ENCODE assay signal across 8 cellular contexts in genomic region chr19:510606-511100, GRCh38. TPM values are rescaled to one million over a fixed set of nuclear protein-coding genes. Genes with fewer than 3 reads are reported as not detected.
DNase-seq lines count a peak whose midpoint lies in the region; ATAC-seq and TF ChIP-seq lines count a peak whose summit lies in the region.

No MANE protein-coding gene starts in this region.

- 38% methylated on average over 9 of the region's 21 CpGs; no CpG with 5 or more reads in 1 of the 2 experiments for WGBS in IMR-90 (ENCODE audit: extremely low coverage in 2 of 2, insufficient read length in 1 of 2), 2 experiments

- H3K18ac ChIP-seq in IMR-90 (ENCODE audit: low read depth, low read length) = no peak overlapping the region

- peaks cover 8% of the 10 kb centered on the region; the same call in 1 of the 2 replicates for H3K9me1 ChIP-seq in IMR-90 (ENCODE audit: insufficient read depth, low read length)

- in situ Hi-C loops in IMR-90 (cut with MboI; ENCODE audit: low sequenced_read_pairs) = no loop called here

- H3K4me3 ChIP-seq in GM08714 (ENCODE audit: low read length) (peak overlapping the region; percentile 4; the same call in 1 of the 2 replicates), IMR-90 (ENCODE audit: insufficient read depth, low read depth, low read length) (no peak overlapping the region), mucosa of rectum (ENCODE audit: low read length in 2 of 2) (peak overlapping the region in 1 of 2 donors; percentile 65)

- peak overlapping the region; percentile 20; the same call in 1 of the 2 replicates for H3K27ac ChIP-seq in IMR-90 (ENCODE audit: insufficient read depth, low read length)
- peak overlapping the region; percentile 75 to 91 for H3K27ac ChIP-seq in mucosa of rectum (ENCODE audit: low read depth in 2 of 2, low read length in 2 of 2)

- peaks cover 4 to 43% of the 10 kb centered on the region in 2 experiments for H3K79me1 ChIP-seq in IMR-90 (ENCODE audit: low read depth in 1 of 2, low read length in 2 of 2)

- no peaks in the 10 kb centered on the region for H3K9me3 ChIP-seq in IMR-90 (ENCODE audit: control insufficient read depth, insufficient read depth, low read length)
- no peaks in the 10 kb centered on the region for H3K9me3 ChIP-seq in mucosa of rectum (ENCODE audit: control insufficient read depth in 2 of 2, low read length in 2 of 2)

- TF ChIP-seq CTCF in IMR-90 (conservative IDR thresholded peaks at IDR 0.05; ENCODE audit: low read depth, low read length) = peak; percentile 99

- H3K23ac ChIP-seq in IMR-90 (ENCODE audit: low read depth, low read length) = no peak overlapping the region

- H2BK20ac ChIP-seq in IMR-90 (ENCODE audit: low read depth, low read length) = no peak overlapping the region

- no TSS peak for BruUV-seq in IMR-90 (replicated peaks; lab: Mats Ljungman, UMichigan)

- H2AK5ac ChIP-seq in IMR-90 (ENCODE audit: low read depth, low read length) = no peak overlapping the region

- peak overlapping the region in 1 of 2 experiments; percentile 63; a peak in 1 of 4 replicates for H4K8ac ChIP-seq in IMR-90 (ENCODE audit: low read depth in 2 of 2, low read length in 2 of 2)

- peak overlapping the region; percentile 7 for H2BK5ac ChIP-seq in IMR-90 (ENCODE audit: low read depth, low read length, poor library complexity, severe bottlenecking)

- TF ChIP-seq POLR2A in IMR-90 (IDR thresholded peaks at IDR 0.05; ENCODE audit: low read depth, low read length) (no peak), erythroblast (IDR thresholded peaks at IDR 0.05; ENCODE audit: low read length) (no peak)

- POLR2A ChIA-PET in IMR-90 (lab: Charles Lee; ENCODE audit: unreplicated experiment) = no interaction called here

- H3K4me1 ChIP-seq in IMR-90 (ENCODE audit: control insufficient read depth, insufficient read depth, low read length) = peaks cover 12% of the 10 kb centered on the region
- H3K4me1 ChIP-seq in mucosa of rectum (ENCODE audit: control insufficient read depth in 2 of 2, insufficient read depth in 2 of 2, low read length in 2 of 2) = peaks cover 30 to 34% of the 10 kb centered on the region in 2 donors

- H3K14ac ChIP-seq in IMR-90 (replicated peaks; ENCODE audit: low read depth, low read length) = no peak overlapping the region

- peak; percentile 72 for TF ChIP-seq RAD21 in IMR-90 (IDR thresholded peaks at IDR 0.05; ENCODE audit: low read length)

- H3K9ac ChIP-seq in IMR-90 (ENCODE audit: low read depth, low read length) (no peak overlapping the region), mucosa of rectum (ENCODE audit: low read depth in 1 of 2, low read length in 2 of 2) (peak overlapping the region; percentile 38 to 79)

- 0 out of 2 replicates have a peak overlapping the region, but pooled peaks have one; percentile 11 for H3K4me2 ChIP-seq in IMR-90 (ENCODE audit: low read depth, low read length)

- H2AK9ac ChIP-seq in IMR-90 (replicated peaks; ENCODE audit: low read depth, low read length, poor library complexity) = peak overlapping the region; percentile 81

- H2BK15ac ChIP-seq in IMR-90 (ENCODE audit: low read depth, low read length) = no peak overlapping the region

- DNase-seq in IMR-90 (peak; percentile 81), OCI-M1 (lab: John Stamatoyannopoulos, UW) (peak; percentile 86), activated T-cell treated with anti-CD3 and anti-CD28 coated beads for 48 hours (ENCODE audit: low read depth) (peak; percentile 96), erythroblast (lab: John Stamatoyannopoulos, UW) (peak; percentile 95 to 96), pons (ENCODE audit: low spot score) (no peak)
- peak; percentile 96 for DNase-seq in stimulated activated CD8-positive, alpha-beta memory T cell treated with anti-CD3 and anti-CD28 coated beads, Interleukin-4, amount 100 ng/mL, for 48 hours

- no peak overlapping the region for H4K91ac ChIP-seq in IMR-90 (ENCODE audit: insufficient read depth, low read depth, low read length)

- H4K5ac ChIP-seq in IMR-90 (ENCODE audit: low read depth, low read length) = peak overlapping the region; percentile 14; the same call in 1 of the 2 replicates

- H3K56ac ChIP-seq in IMR-90 (ENCODE audit: extremely low read depth, insufficient read depth, low read length) = no peak overlapping the region

- H4K20me1 ChIP-seq in IMR-90 (ENCODE audit: insufficient read depth, low read length) = peaks cover 10% of the 10 kb centered on the region

- no peak overlapping the region for H2BK120ac ChIP-seq in IMR-90 (ENCODE audit: low read depth, low read length)

- dilution Hi-C loops in IMR-90 (cut with HindIII; ENCODE audit: low sequenced_read_pairs, unreplicated experiment) = no loop called here

- CTCF ChIA-PET in IMR-90 (lab: Yijun Ruan, JAX) = interaction anchor here (0.9 to 1.5 kb wide), 4 partner anchors 11 to 23 kb away, joined by 3 to 11 read pairs (median 4); partner anchors contain the start of gene CDC34

- ATAC-seq in IMR-90 (ENCODE audit: low read depth) = peak; percentile 36

- H3K36me3 ChIP-seq in IMR-90 (ENCODE audit: control insufficient read depth, insufficient read depth, low read length) (peaks cover 12% of the 10 kb centered on the region), mucosa of rectum (ENCODE audit: control insufficient read depth in 2 of 2, insufficient read depth in 2 of 2, low read length in 2 of 2) (peaks cover 2 to 5% of the 10 kb centered on the region in 2 donors)

- H3K4ac ChIP-seq in IMR-90 (ENCODE audit: low read depth, low read length) = no peak overlapping the region

- H3K27me3 ChIP-seq in IMR-90 (ENCODE audit: control insufficient read depth, insufficient read depth, low read length) (no peaks in the 10 kb centered on the region), mucosa of rectum (ENCODE audit: control insufficient read depth in 2 of 2, insufficient read depth in 2 of 2, low read length in 2 of 2) (peaks cover 4 to 10% of the 10 kb centered on the region in 2 donors)

- H2AFZ ChIP-seq in IMR-90 (replicated peaks; ENCODE audit: low read length, poor library complexity) = peak overlapping the region; percentile 57

- intact Hi-C loops in IMR-90 (cut with micrococcal nuclease) = loop anchor here (2.0 kb wide), 1 partner anchor 22 kb away; no protein-coding TSS in a partner anchor

TF ChIP-seq in IMR-90, 13 proteins besides CTCF, POLR2A, EP300 and RAD21 (continues in another document):
- TF ChIP-seq USF2 (IDR thresholded peaks at IDR 0.05; ENCODE audit: low read depth, low read length) (peak; percentile 17; the same call in 1 of the 2 replicates), RCOR1 (IDR thresholded peaks at IDR 0.05; ENCODE audit: insufficient replicate concordance, low read length) (no peak), FOS (IDR thresholded peaks at IDR 0.05; ENCODE audit: low read depth, low read length) (no peak), RFX5 (IDR thresholded peaks at IDR 0.05; ENCODE audit: low read depth, low read length) (no peak), CHD1 (IDR thresholded peaks at IDR 0.05; ENCODE audit: low read depth, low read length) (no peak), SMC3 (IDR thresholded peaks at IDR 0.05; ENCODE audit: low read depth, low read length) (peak; percentile 70), MAFK (IDR thresholded peaks at IDR 0.05; ENCODE audit: low read depth, low read length) (no peak), ELK1 (IDR thresholded peaks at IDR 0.05; ENCODE audit: borderline replicate concordance, low read depth, low read length) (no peak), NFE2L2 (IDR thresholded peaks at IDR 0.05; ENCODE audit: low read depth, low read length) (no peak), CEBPB (IDR thresholded peaks at IDR 0.05; ENCODE audit: low read depth, low read length) (no peak), BHLHE40 (IDR thresholded peaks at IDR 0.05; ENCODE audit: low read depth, low read length) (peak; percentile 71; the same call in 1 of the 2 replicates), MXI1 (IDR thresholded peaks at IDR 0.05; ENCODE audit: borderline replicate concordance, low read depth, low read length) (no peak)

RNA-seq across cellular contexts. Expression of gene TPGS1, which starts 3.4 kb away (rescaled TPM):
- 2.7 and 4.2 TPM in 2 replicates for total RNA-seq in IMR-90 (2012; rRNA removed)
- 6.3 and 13.9 TPM in 2 replicates for polyA plus RNA-seq in IMR-90 (2012; rRNA removed)
- polyA plus RNA-seq in IMR-90 (2012; cell fraction: cytosol; rRNA removed) = 13.7 and 31.3 TPM in 2 replicates
- polyA plus RNA-seq in IMR-90 (2012; cell fraction: nucleus; rRNA removed; ENCODE audit: low replicate concordance) = 5.7 and 24.7 TPM in 2 replicates

RNA-seq across cellular contexts. Expression of gene MADCAM1, which starts 14.4 kb away (rescaled TPM):
- total RNA-seq in IMR-90 (2012; rRNA removed) = not detected in 2 replicates
- 0.24 and 0.26 TPM in 2 replicates for polyA plus RNA-seq in IMR-90 (2012; rRNA removed)
- polyA plus RNA-seq in IMR-90 (2012; cell fraction: cytosol; rRNA removed) = 0.35 TPM in 1 of 2 replicates, not detected in the other
- polyA plus RNA-seq in IMR-90 (2012; cell fraction: nucleus; rRNA removed; ENCODE audit: low replicate concordance) = 1.1 and 2.5 TPM in 2 replicates

RNA-seq across cellular contexts. Expression of gene CDC34, which starts 20.9 kb away (rescaled TPM):
- total RNA-seq in IMR-90 (2012; rRNA removed) = 35.7 and 39.2 TPM in 2 replicates
- 68.9 and 80.8 TPM in 2 replicates for polyA plus RNA-seq in IMR-90 (2012; rRNA removed)
- 94.6 and 103 TPM in 2 replicates for polyA plus RNA-seq in IMR-90 (2012; cell fraction: cytosol; rRNA removed)
- 46.7 and 97.7 TPM in 2 replicates for polyA plus RNA-seq in IMR-90 (2012; cell fraction: nucleus; rRNA removed; ENCODE audit: low replicate concordance)

RNA-seq across cellular contexts. Expression of gene GZMM, which starts 33.2 kb away (rescaled TPM):
- not detected in 2 replicates for total RNA-seq in IMR-90 (2012; rRNA removed)
- 0.11 and 0.24 TPM in 2 replicates for polyA plus RNA-seq in IMR-90 (2012; rRNA removed)
- 0.23 and 0.81 TPM in 2 replicates for polyA plus RNA-seq in IMR-90 (2012; cell fraction: cytosol; rRNA removed)
- 0.11 and 0.50 TPM in 2 replicates for polyA plus RNA-seq in IMR-90 (2012; cell fraction: nucleus; rRNA removed; ENCODE audit: low replicate concordance)

RNA-seq across cellular contexts. Expression of gene SHC2, which starts 49.8 kb away (rescaled TPM):
- under 0.01 TPM in 1 of 2 replicates, not detected in the other for total RNA-seq in IMR-90 (2012; rRNA removed)
- polyA plus RNA-seq in IMR-90 (2012; rRNA removed) = 0.68 and 0.72 TPM in 2 replicates
- polyA plus RNA-seq in IMR-90 (2012; cell fraction: cytosol; rRNA removed) = 0.14 and 0.65 TPM in 2 replicates
- polyA plus RNA-seq in IMR-90 (2012; cell fraction: nucleus; rRNA removed; ENCODE audit: low replicate concordance) = 5.9 and 6.9 TPM in 2 replicates
